In the genomic region with DNA sequence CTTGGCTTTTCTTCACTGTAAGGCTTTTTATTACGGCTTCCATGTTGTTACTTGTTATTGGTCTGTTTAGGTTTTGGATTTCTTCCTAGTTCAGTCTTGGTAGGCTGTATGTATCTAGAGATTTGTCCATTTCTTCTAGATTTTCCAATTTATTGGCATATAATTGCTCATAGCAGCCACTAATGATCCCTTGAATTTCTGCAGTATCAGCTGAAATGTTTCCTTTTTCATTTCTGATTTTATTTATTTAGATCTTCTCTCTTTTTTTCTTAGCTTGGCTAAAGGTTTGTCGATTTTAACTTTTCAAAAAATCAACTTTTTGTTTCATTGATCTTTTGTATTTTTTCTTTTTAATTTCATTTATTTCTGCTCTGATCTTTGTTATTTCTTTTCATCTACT, we compare ENCODE assay signal across 15 cellular contexts. TPM values are rescaled to one million over a fixed set of nuclear protein-coding genes. Genes with fewer than 3 reads are reported as not detected.
A peak's percentile ranks its signal among the peaks of the same experiment; 100 is the strongest.
DNase-seq lines count a peak whose midpoint lies in the region; ATAC-seq and TF ChIP-seq lines count a peak whose summit lies in the region.
"Had no signal": no experiment of that assay in that cellular context is flagged by ENCODE, and none has a peak within 500 bp of the region (broad histone marks: within the 10 kb centered on the region; RNA-seq: fewer than 3 reads in every experiment).

No MANE protein-coding gene starts in this region.

- no peak for TF ChIP-seq CTCF in CD4-positive, alpha-beta T cell (IDR thresholded peaks at IDR 0.05)
- no peak for TF ChIP-seq CTCF in glutamatergic neuron (IDR thresholded peaks at IDR 0.05; ENCODE audit: partially characterized antibody, unreplicated experiment)
- no peak for TF ChIP-seq CTCF in GM10266 (IDR thresholded peaks at IDR 0.05; ENCODE audit: control insufficient read depth, insufficient read depth, low read depth, missing control alignments)

- POLR2A ChIA-PET in CD4-positive, alpha-beta T cell (lab: Charles Lee) = interaction anchor here (1.1 kb wide), 1 partner anchor 18 kb away, joined by 5 read pairs; a partner anchor contains a TSS
- POLR2A ChIA-PET in CD8-positive, alpha-beta memory T cell (lab: Charles Lee) = no interaction called here

- H3K27me3 Mint-ChIP-seq in CD4-positive, alpha-beta T cell = no peaks in the 10 kb centered on the region
- no peaks in the 10 kb centered on the region for H3K27me3 Mint-ChIP-seq in CD8-positive, alpha-beta memory T cell
- no peaks in the 10 kb centered on the region for H3K27me3 Mint-ChIP-seq in central memory CD8-positive, alpha-beta T cell
- H3K27me3 Mint-ChIP-seq in naive B cell (no peaks in the 10 kb centered on the region), glutamatergic neuron (ENCODE audit: unreplicated experiment) (no peaks in the 10 kb centered on the region)

- CTCF ChIA-PET in CD4-positive, alpha-beta T cell (lab: Charles Lee) = interaction anchor here (1.5 to 1.7 kb wide), 2 partner anchors 11 to 27 kb away, joined by 4 read pairs; no protein-coding TSS in a partner anchor
- CTCF ChIA-PET in CD8-positive, alpha-beta memory T cell (lab: Charles Lee) = no interaction called here

- H3K4me1 Mint-ChIP-seq in CD4-positive, alpha-beta T cell (ENCODE audit: low read depth) = peaks cover 66% of the 10 kb centered on the region
- peaks cover 52 to 61% (median 59%) of the 10 kb centered on the region in 3 donors for H3K4me1 Mint-ChIP-seq in CD8-positive, alpha-beta memory T cell
- peaks cover 64% of the 10 kb centered on the region for H3K4me1 Mint-ChIP-seq in central memory CD8-positive, alpha-beta T cell
- H3K4me1 Mint-ChIP-seq in naive B cell (peaks cover 12 to 38% (median 33%) of the 10 kb centered on the region in 3 donors), glutamatergic neuron (ENCODE audit: low read depth, unreplicated experiment) (no peaks in the 10 kb centered on the region)

- H3K27ac ChIP-seq in CD4-positive, alpha-beta T cell (ENCODE audit: low read depth, low read length) = no peak overlapping the region
- no peak overlapping the region for H3K27ac ChIP-seq in CD8-positive, alpha-beta memory T cell (ENCODE audit: low read depth, low read length)
- H3K27ac ChIP-seq: HL-60 had no signal

- no peaks in the 10 kb centered on the region for H3K9me3 ChIP-seq in CD4-positive, alpha-beta T cell (ENCODE audit: control insufficient read depth, low read length)
- H3K9me3 ChIP-seq in CD8-positive, alpha-beta memory T cell (ENCODE audit: low read length) = no peaks in the 10 kb centered on the region

- H3K9me3 Mint-ChIP-seq in CD4-positive, alpha-beta T cell = no peaks in the 10 kb centered on the region
- no peaks in the 10 kb centered on the region for H3K9me3 Mint-ChIP-seq in CD8-positive, alpha-beta memory T cell
- no peaks in the 10 kb centered on the region for H3K9me3 Mint-ChIP-seq in central memory CD8-positive, alpha-beta T cell
- H3K9me3 Mint-ChIP-seq in naive B cell = no peaks in the 10 kb centered on the region
- H3K9me3 Mint-ChIP-seq in glutamatergic neuron (ENCODE audit: unreplicated experiment) = peaks cover 2% of the 10 kb centered on the region
- H3K9me3 Mint-ChIP-seq: HFFc6 had no signal

- H3K4me3 ChIP-seq in CD8-positive, alpha-beta memory T cell (ENCODE audit: low read length) = no peak overlapping the region

- DNase-seq in CD4-positive, alpha-beta T cell = no peak
- DNase-seq in CD8-positive, alpha-beta memory T cell = no peak
- DNase-seq in central memory CD8-positive, alpha-beta T cell (ENCODE audit: low spot score in 2 of 2) = no peak
- DNase-seq in naive B cell (no peak), occipital lobe (lab: John Stamatoyannopoulos, UW) (no peak), glutamatergic neuron (no peak), GM10266 (ENCODE audit: extremely low spot score) (no peak)
- DNase-seq: Calu3, DMS 273 treated with DMSO at 0.1 percent for 48 hours, DMS79, HCEC 1CT, HFFc6 had no signal

- peak overlapping the region; percentile 7 for H3K27ac Mint-ChIP-seq in CD4-positive, alpha-beta T cell
- H3K27ac Mint-ChIP-seq in CD8-positive, alpha-beta memory T cell = peak overlapping the region in 6 of 8 donors; percentile 0 to 79 (median 24)
- peak overlapping the region; percentile 44 for H3K27ac Mint-ChIP-seq in central memory CD8-positive, alpha-beta T cell (ENCODE audit: low read depth)
- peak overlapping the region in 4 of 6 donors; percentile 9 to 44 (median 33) for H3K27ac Mint-ChIP-seq in naive B cell
- no peak overlapping the region for H3K27ac Mint-ChIP-seq in glutamatergic neuron (ENCODE audit: unreplicated experiment)
- H3K27ac Mint-ChIP-seq: CD14-positive monocyte, HFFc6 had no signal

- H3K27me3 ChIP-seq in CD4-positive, alpha-beta T cell (ENCODE audit: control insufficient read depth, insufficient read depth, low read length) = no peaks in the 10 kb centered on the region
- no peaks in the 10 kb centered on the region for H3K27me3 ChIP-seq in CD8-positive, alpha-beta memory T cell (ENCODE audit: insufficient read depth, low read length, poor library complexity, severe bottlenecking)

- no peak overlapping the region for H3K4me3 Mint-ChIP-seq in CD4-positive, alpha-beta T cell
- no peak overlapping the region for H3K4me3 Mint-ChIP-seq in CD8-positive, alpha-beta memory T cell
- H3K4me3 Mint-ChIP-seq in central memory CD8-positive, alpha-beta T cell = no peak overlapping the region
- H3K4me3 Mint-ChIP-seq in naive B cell (no peak overlapping the region), glutamatergic neuron (ENCODE audit: unreplicated experiment) (no peak overlapping the region)
- H3K4me3 Mint-ChIP-seq: CD14-positive monocyte, HFFc6 had no signal

- H3K36me3 Mint-ChIP-seq in CD4-positive, alpha-beta T cell (ENCODE audit: low read depth) = peaks cover 88% of the 10 kb centered on the region
- peaks cover 8 to 71% (median 25%) of the 10 kb centered on the region in 3 donors for H3K36me3 Mint-ChIP-seq in CD8-positive, alpha-beta memory T cell
- peaks cover 25% of the 10 kb centered on the region for H3K36me3 Mint-ChIP-seq in central memory CD8-positive, alpha-beta T cell (ENCODE audit: insufficient read depth)
- peaks cover 34 to 47% of the 10 kb centered on the region in 2 donors for H3K36me3 Mint-ChIP-seq in naive B cell
- H3K36me3 Mint-ChIP-seq in glutamatergic neuron (ENCODE audit: unreplicated experiment) = peaks cover 8% of the 10 kb centered on the region

- intact Hi-C loops in CD4-positive, alpha-beta T cell (cut with DNase I, micrococcal nuclease) = no loop called here

- H3K36me3 ChIP-seq in CD8-positive, alpha-beta memory T cell (ENCODE audit: insufficient read depth, low read length) = peaks cover 27% of the 10 kb centered on the region

- no peak for ATAC-seq in CD4-positive, alpha-beta T cell (ENCODE audit: poor library complexity)
- no peak for ATAC-seq in central memory CD8-positive, alpha-beta T cell (replicated peaks; ENCODE audit: extremely low read depth, poor library complexity, severe bottlenecking)
- ATAC-seq in naive B cell (ENCODE audit: low read depth in 2 of 2) (no peak), HG03025 (IDR thresholded peaks at IDR 0.05; ENCODE audit: low FRiP score, unreplicated experiment) (no peak)

- H3K4me1 ChIP-seq in CD8-positive, alpha-beta memory T cell (ENCODE audit: insufficient read depth, low read length) = peaks cover 18% of the 10 kb centered on the region

RNA-seq across cellular contexts. Expression of a gene that starts 18.5 kb away (rescaled TPM):
- total RNA-seq in CD4-positive, alpha-beta T cell = 100 to 1,000 TPM; 254 to 258 TPM
- 10 to 100 TPM; 33.8 to 35.2 TPM for total RNA-seq in CD8-positive, alpha-beta memory T cell
- 37.6 TPM for polyA plus RNA-seq in CD8-positive, alpha-beta memory T cell
- 10 to 100 TPM in 5 of 6 donors, 1 to 10 TPM in 1; 8.8 to 43.3 (median 18.2) TPM for polyA plus RNA-seq in naive B cell (ENCODE audit: low read depth in 6 of 6)
- total RNA-seq in occipital lobe (84.5 TPM), glutamatergic neuron (ENCODE audit: unreplicated experiment) (69.5 TPM)
